In the genomic region with DNA sequence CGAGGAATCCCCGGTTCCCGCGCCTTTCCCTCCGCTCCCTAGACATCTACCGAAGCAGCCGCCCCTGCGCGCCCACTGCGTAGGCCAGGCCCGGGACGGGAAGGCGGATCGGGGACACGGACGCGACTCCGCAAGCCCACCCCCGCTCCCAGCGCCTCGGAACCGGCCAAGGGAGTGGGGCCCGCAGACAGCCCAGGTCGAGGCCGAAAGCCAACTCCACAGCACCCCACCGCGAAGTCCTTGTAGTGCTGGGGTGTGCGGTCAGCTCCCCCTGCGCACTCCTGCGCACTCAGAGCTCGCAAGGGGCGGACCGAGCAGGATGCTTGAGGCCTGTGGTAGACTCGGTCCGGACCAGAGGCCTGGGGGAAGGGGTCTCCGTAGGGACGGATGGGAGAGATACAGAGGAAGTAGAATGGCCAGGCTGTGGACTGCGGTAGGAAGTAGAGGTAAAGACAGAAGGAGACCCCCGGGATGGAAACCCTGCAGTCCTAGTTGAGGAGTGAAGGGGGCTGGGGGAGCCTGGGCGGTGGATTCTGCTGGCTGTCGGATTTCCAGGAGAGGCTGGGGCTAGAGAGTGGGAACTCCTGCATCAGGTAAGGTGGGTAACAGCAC, we compare ENCODE assay signal across 8 cellular contexts. TPM values are rescaled to one million over a fixed set of nuclear protein-coding genes. Genes with fewer than 3 reads are reported as not detected.
DNase-seq lines count a peak whose midpoint lies in the region; ATAC-seq and TF ChIP-seq lines count a peak whose summit lies in the region.

No MANE protein-coding gene starts in this region.

- TF ChIP-seq POLR2A in vagina (IDR thresholded peaks at IDR 0.05): no peak

- peaks cover 4% of the 10 kb centered on the region for H3K36me3 Mint-ChIP-seq in activated naive CD8-positive, alpha-beta T cell
- peaks cover 2% of the 10 kb centered on the region for H3K36me3 Mint-ChIP-seq in activated naive CD8-positive, alpha-beta T cell treated with anti-CD3 and anti-CD28 coated beads, Interleukin-2, amount 50 U/mL, for 24 hours (ENCODE audit: low read depth)
- H3K36me3 Mint-ChIP-seq in naive B cell: peaks cover 11 to 18% of the 10 kb centered on the region in 2 donors

- H3K27ac Mint-ChIP-seq in activated naive CD8-positive, alpha-beta T cell: no peak overlapping the region
- H3K27ac Mint-ChIP-seq in activated naive CD8-positive, alpha-beta T cell treated with anti-CD3 and anti-CD28 coated beads, Interleukin-2, amount 50 U/mL, for 24 hours: no peak overlapping the region
- peak overlapping the region in 1 of 6 donors; percentile 86 for H3K27ac Mint-ChIP-seq in naive B cell

- TF ChIP-seq CTCF in fibroblast of mammary gland (conservative IDR thresholded peaks at IDR 0.05; ENCODE audit: control insufficient read depth, insufficient read depth, low read depth, low read length) (no peak), vagina (IDR thresholded peaks at IDR 0.05) (no peak)

- no peak for DNase-seq in activated naive CD8-positive, alpha-beta T cell treated with anti-CD3 and anti-CD28 coated beads, Interleukin-2, amount 50 U/mL, for 24 hours
- DNase-seq in fibroblast of mammary gland (ENCODE audit: low read depth) (no peak), naive B cell (no peak), vagina (ENCODE audit: extremely low spot score in 2 of 2) (no peak)
- DNase-seq in activated naive CD4-positive, alpha-beta T cell (lab: John Stamatoyannopoulos, UW): no peak
- no peak for DNase-seq in stimulated activated naive CD4-positive, alpha-beta T cell treated with Interleukin-2 at 50 U/mL for 16 hours (lab: John Stamatoyannopoulos, UW)

- H3K4me3 ChIP-seq in fibroblast of mammary gland (ENCODE audit: control insufficient read depth, low read depth, low read length): peak overlapping the region; percentile 49
- H3K4me3 ChIP-seq in vagina: peak overlapping the region; percentile 54 to 60

- peaks cover 13% of the 10 kb centered on the region for H3K4me1 Mint-ChIP-seq in activated naive CD8-positive, alpha-beta T cell (ENCODE audit: low read depth)
- peaks cover 9% of the 10 kb centered on the region for H3K4me1 Mint-ChIP-seq in activated naive CD8-positive, alpha-beta T cell treated with anti-CD3 and anti-CD28 coated beads, Interleukin-2, amount 50 U/mL, for 24 hours
- H3K4me1 Mint-ChIP-seq in naive B cell: peaks cover 16 to 18% (median 16%) of the 10 kb centered on the region in 3 donors

- H3K9me3 Mint-ChIP-seq in activated naive CD8-positive, alpha-beta T cell (ENCODE audit: low read depth): no peaks in the 10 kb centered on the region
- H3K9me3 Mint-ChIP-seq in activated naive CD8-positive, alpha-beta T cell treated with anti-CD3 and anti-CD28 coated beads, Interleukin-2, amount 50 U/mL, for 24 hours: no peaks in the 10 kb centered on the region
- H3K9me3 Mint-ChIP-seq in naive B cell: no peaks in the 10 kb centered on the region

- peaks cover 20% of the 10 kb centered on the region for H3K27me3 Mint-ChIP-seq in activated naive CD8-positive, alpha-beta T cell
- peaks cover 43% of the 10 kb centered on the region for H3K27me3 Mint-ChIP-seq in activated naive CD8-positive, alpha-beta T cell treated with anti-CD3 and anti-CD28 coated beads, Interleukin-2, amount 50 U/mL, for 24 hours
- H3K27me3 Mint-ChIP-seq in naive B cell: peaks cover 29 to 52% (median 47%) of the 10 kb centered on the region in 3 donors

- no peaks in the 10 kb centered on the region for H3K36me3 ChIP-seq in vagina

- H3K4me1 ChIP-seq in vagina: peaks cover 57% of the 10 kb centered on the region

- H3K9me3 ChIP-seq in vagina: no peaks in the 10 kb centered on the region

- peak overlapping the region; percentile 53 for H3K4me3 Mint-ChIP-seq in activated naive CD8-positive, alpha-beta T cell
- no peak overlapping the region for H3K4me3 Mint-ChIP-seq in activated naive CD8-positive, alpha-beta T cell treated with anti-CD3 and anti-CD28 coated beads, Interleukin-2, amount 50 U/mL, for 24 hours
- peak overlapping the region in 7 of 8 donors; percentile 41 to 84 (median 59) for H3K4me3 Mint-ChIP-seq in naive B cell

- no peaks in the 10 kb centered on the region for H3K27me3 ChIP-seq in vagina

- no peak for ATAC-seq in activated naive CD8-positive, alpha-beta T cell treated with anti-CD3 and anti-CD28 coated beads, Interleukin-2, amount 50 U/mL, for 24 hours
- peak; percentile 10 to 13 for ATAC-seq in naive B cell (ENCODE audit: low read depth in 2 of 2)
- no peak for ATAC-seq in GM18520 (IDR thresholded peaks at IDR 0.05; ENCODE audit: unreplicated experiment)

- intact Hi-C loops in vagina (cut with DNase I): no loop called here

- H3K27ac ChIP-seq in vagina: peak overlapping the region; percentile 93

RNA-seq across cellular contexts. Expression of a gene that starts 0.5 kb away (rescaled TPM):
- polyA plus RNA-seq in naive B cell (ENCODE audit: low read depth in 6 of 6): under 1 TPM in 4 of 6 donors, not detected in 2; 0.25 to 0.64 (median 0.36) TPM
- 32.2 TPM for total RNA-seq in vagina

RNA-seq across cellular contexts. Expression of a gene that starts 44.2 kb away (rescaled TPM):
- 1 to 10 TPM; 2.4 to 8.5 (median 5.5) TPM for polyA plus RNA-seq in naive B cell (ENCODE audit: low read depth in 6 of 6)
- total RNA-seq in vagina: 11.0 TPM

RNA-seq across cellular contexts. Expression of a gene that starts 57.4 kb away (rescaled TPM):
- 10 to 100 TPM in 5 of 6 donors, 1 to 10 TPM in 1; 4.7 to 24.3 (median 15.9) TPM for polyA plus RNA-seq in naive B cell (ENCODE audit: low read depth in 6 of 6)
- total RNA-seq in vagina: 20.1 TPM

Comparison
In these comparisons a context has a peak if more than half of its experiments do, and no peak if none do; other contexts are left out.
1. ATAC-seq: peak in naive B cell (2 of 2); none in activated naive CD8-positive, alpha-beta T cell treated with anti-CD3 and anti-CD28 coated beads, Interleukin-2, amount 50 U/mL, for 24 hours (single experiment) and GM18520 (single experiment).